In the genomic region with DNA sequence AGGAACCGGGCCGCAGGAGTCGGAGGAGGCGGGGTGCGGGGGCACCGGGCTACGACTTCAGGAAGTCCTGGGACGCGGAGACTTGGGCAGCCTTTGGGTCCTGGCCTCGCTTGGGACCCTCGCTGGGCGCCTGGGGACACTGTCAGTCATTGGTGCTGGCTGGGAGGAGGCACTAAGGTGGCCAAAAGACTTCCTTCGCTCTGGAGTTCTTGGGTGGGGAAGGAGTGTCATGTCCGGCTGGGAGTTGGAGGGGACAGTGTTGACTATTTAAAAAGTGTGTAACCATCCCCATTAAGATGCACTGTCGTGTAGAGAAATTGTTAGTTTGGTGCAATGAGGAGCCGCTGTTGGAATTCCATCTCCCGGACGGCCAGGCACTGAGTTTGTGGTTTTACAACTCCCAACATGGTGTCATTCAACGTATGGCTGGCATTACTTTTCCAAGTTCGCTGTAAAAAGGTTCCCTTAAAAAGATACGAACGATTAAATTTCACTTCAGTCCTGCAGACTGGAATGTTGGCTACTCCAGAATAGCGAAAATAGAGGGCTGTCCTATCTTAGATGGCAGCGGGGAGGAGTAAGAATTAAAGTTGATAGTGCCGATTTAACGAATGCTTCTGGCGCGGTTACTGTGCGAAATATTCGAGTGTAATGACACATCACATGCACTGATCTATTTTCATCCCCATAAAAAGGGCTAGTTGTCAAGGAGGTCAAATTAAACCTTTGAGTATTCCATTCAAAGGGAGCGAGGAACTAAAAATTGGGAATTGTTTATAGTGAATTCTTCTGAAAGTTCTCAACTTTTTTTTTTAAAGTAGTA, we compare ENCODE assay signal across 7 cellular contexts. TPM values are rescaled to one million over a fixed set of nuclear protein-coding genes. Genes with fewer than 3 reads are reported as not detected.
DNase-seq lines count a peak whose midpoint lies in the region; TF ChIP-seq lines count a peak whose summit lies in the region.

No MANE protein-coding gene starts in this region.

- 1 to 2% (median 2%) methylated on average over 31 of the region's 31 CpGs for WGBS in adipose tissue, 3 donors
- WGBS in smooth muscle cell (ENCODE audit: low lambda C conversion rate) = 3% methylated on average over 29 of the region's 31 CpGs

- peaks cover 49% of the 10 kb centered on the region for H4K20me1 ChIP-seq in smooth muscle cell (ENCODE audit: low read depth)

- TF ChIP-seq CTCF in GM12865 (IDR thresholded peaks at IDR 0.05; ENCODE audit: insufficient read depth, low read depth, low read length, missing control alignments) (no peak), smooth muscle cell (IDR thresholded peaks at IDR 0.05; ENCODE audit: borderline replicate concordance, insufficient read depth, poor library complexity, severe bottlenecking) (no peak)

- H3K27me3 ChIP-seq in iPS-15b (ENCODE audit: control insufficient read depth, insufficient read depth, low read length) (no peaks in the 10 kb centered on the region), smooth muscle cell (ENCODE audit: low read depth) (no peaks in the 10 kb centered on the region)

- no peaks in the 10 kb centered on the region for H3K4me1 ChIP-seq in iPS-15b (ENCODE audit: control insufficient read depth, insufficient read depth, low read length)
- H3K4me1 ChIP-seq in smooth muscle cell (ENCODE audit: low read depth) = peaks cover 18% of the 10 kb centered on the region

- H3K27ac ChIP-seq in adipose tissue (ENCODE audit: low read depth, low read length) (peak overlapping the region; percentile 87), smooth muscle cell (ENCODE audit: low read depth) (peak overlapping the region; percentile 89)

- no peaks in the 10 kb centered on the region for H3K9me3 ChIP-seq in iPS-15b (ENCODE audit: control insufficient read depth, insufficient read depth, low read length)
- H3K9me3 ChIP-seq in smooth muscle cell (replicated peaks; ENCODE audit: low read depth) = no peaks in the 10 kb centered on the region

- H3K4me3 ChIP-seq in GM12865 (ENCODE audit: low read depth, low read length) (peak overlapping the region; percentile 81), iPS-15b (ENCODE audit: low read depth, low read length) (peak overlapping the region; percentile 78), smooth muscle cell (peak overlapping the region; percentile 87)
- H3K4me3 ChIP-seq in Jurkat, Clone E6-1 (ENCODE audit: low read length) = peak overlapping the region; percentile 67

- no peak for DNase-seq in GM12865 (ENCODE audit: low read depth)
- DNase-seq in Jurkat, Clone E6-1 (ENCODE audit: low read depth, low spot score) = no peak
- DNase-seq in smooth muscle cell (lab: John Stamatoyannopoulos, UW; ENCODE audit: unreplicated experiment) = peak; percentile 23
- no peak for DNase-seq in NCI-H748 treated with DMSO at 0.1 percent for 48 hours (lab: John Stamatoyannopoulos, UW)
- DNase-seq in NCI-H510A (lab: John Stamatoyannopoulos, UW) = no peak

- H3K36me3 ChIP-seq in iPS-15b (ENCODE audit: control insufficient read depth, insufficient read depth, low read length) = no peaks in the 10 kb centered on the region
- H3K36me3 ChIP-seq in smooth muscle cell (ENCODE audit: low read depth) = no peaks in the 10 kb centered on the region

- H3K9ac ChIP-seq in iPS-15b (ENCODE audit: low read depth, low read length) (peak overlapping the region; percentile 72), smooth muscle cell (ENCODE audit: low read depth) (peak overlapping the region; percentile 91)

- H3K4me2 ChIP-seq in smooth muscle cell = peak overlapping the region; percentile 90

- H3K79me2 ChIP-seq in smooth muscle cell (ENCODE audit: low read depth) = peaks cover 55% of the 10 kb centered on the region

- no peaks in the 10 kb centered on the region for H3F3A ChIP-seq in smooth muscle cell (ENCODE audit: low read depth)

- peak overlapping the region; percentile 65 for H2AFZ ChIP-seq in smooth muscle cell (ENCODE audit: low read depth)

RNA-seq across cellular contexts. Expression of a gene that starts 0.8 kb away (rescaled TPM):
- polyA plus RNA-seq in Jurkat, Clone E6-1 (2012; ENCODE audit: insufficient read depth, insufficient read length) = 7.0 TPM
- polyA plus RNA-seq in adipose tissue (10 to 100 TPM; 10.0 to 19.1 (median 12.0) TPM), smooth muscle cell (15.2 and 15.7 TPM in 2 replicates)
- 47.8 and 50.9 TPM in 2 replicates for total RNA-seq in smooth muscle cell

RNA-seq across cellular contexts. Expression of a gene that starts 33.3 kb away (rescaled TPM):
- 8.0 TPM for polyA plus RNA-seq in Jurkat, Clone E6-1 (2012; ENCODE audit: insufficient read depth, insufficient read length)
- polyA plus RNA-seq in adipose tissue (10 to 100 TPM in 1 of 3 donors, 1 to 10 TPM in 2; 3.3 to 16.5 (median 4.5) TPM), smooth muscle cell (8.2 and 15.2 TPM in 2 replicates)
- 23.6 and 45.3 TPM in 2 replicates for total RNA-seq in smooth muscle cell
